Comparison of ENCODE assay signal across 9 cellular contexts in genomic region chr6:165663736-165664552, GRCh38. TPM values are rescaled to one million over a fixed set of nuclear protein-coding genes. Genes with fewer than 3 reads are reported as not detected.
DNase-seq lines count a peak whose midpoint lies in the region; ATAC-seq and TF ChIP-seq lines count a peak whose summit lies in the region.
"Had no signal": no experiment of that assay in that cellular context is flagged by ENCODE, and none has a peak within 500 bp of the region (broad histone marks: within the 10 kb centered on the region; RNA-seq: fewer than 3 reads in every experiment).

No MANE protein-coding gene starts in this region.

- H3K4me3 ChIP-seq in AG09309 (ENCODE audit: control insufficient read depth, low read depth, low read length) (peak overlapping the region; percentile 10), LNCaP clone FGC (ENCODE audit: low read depth, low read length) (peak overlapping the region; percentile 84)

- H3K36me3 Mint-ChIP-seq in neural crest cell (ENCODE audit: low read depth), result peaks cover 2% of the 10 kb centered on the region

- no peak overlapping the region for H3K27ac Mint-ChIP-seq in neural crest cell (ENCODE audit: unreplicated experiment)

- H3K4me1 Mint-ChIP-seq in neural crest cell, result peaks cover 36% of the 10 kb centered on the region

- peak overlapping the region; percentile 95 for H3K4me3 Mint-ChIP-seq in neural crest cell

- DNase-seq in AG09309 (ENCODE audit: low read depth) (no peak), LNCaP clone FGC (ENCODE audit: low read depth) (no peak), fibroblast of gingiva (ENCODE audit: low read depth) (peak; percentile 5), neural crest cell (ENCODE audit: low read depth, low spot score) (peak; percentile 11), NCI-H1048 (lab: John Stamatoyannopoulos, UW) (no peak), GM19238 (ENCODE audit: insufficient read length, low spot score) (no peak)
- DNase-seq: stimulated activated CD4-positive, alpha-beta T cell treated with anti-CD3 and anti-CD28 coated beads, Interleukin-1b, Interleukin-23, amount 100 ng/mL, for 48 hours had no signal

- no peaks in the 10 kb centered on the region for H3K9me3 Mint-ChIP-seq in neural crest cell

- TF ChIP-seq CTCF in AG09309 (IDR thresholded peaks at IDR 0.05; ENCODE audit: control insufficient read depth, insufficient read depth, low read depth, low read length, missing control alignments) (no peak), LNCaP clone FGC (IDR thresholded peaks at IDR 0.05; ENCODE audit: control insufficient read depth, extremely low read depth, insufficient read depth) (no peak), neural crest cell (conservative IDR thresholded peaks at IDR 0.05) (no peak)

- no peak for ATAC-seq in HG02678 (IDR thresholded peaks at IDR 0.05; ENCODE audit: unreplicated experiment)
- ATAC-seq in GM18502 (IDR thresholded peaks at IDR 0.05; ENCODE audit: poor library complexity, unreplicated experiment), result no peak

- peaks cover 58% of the 10 kb centered on the region for H3K27me3 Mint-ChIP-seq in neural crest cell (ENCODE audit: low read depth)

RNA-seq across cellular contexts. Expression of gene PDE10A, which starts 0.9 kb away (rescaled TPM):
- 23.7 and 26.2 TPM in 2 replicates for total RNA-seq in neural crest cell

Comparison
In these comparisons a context has a peak if more than half of its experiments do, and no peak if none do; other contexts are left out.
1. DNase-seq: peak in fibroblast of gingiva (single experiment) and neural crest cell (single experiment); none in AG09309 (single experiment), LNCaP clone FGC (single experiment), NCI-H1048 (single experiment) and GM19238 (single experiment).